Comparison of ENCODE assay signal across 13 cellular contexts in the genomic region with DNA sequence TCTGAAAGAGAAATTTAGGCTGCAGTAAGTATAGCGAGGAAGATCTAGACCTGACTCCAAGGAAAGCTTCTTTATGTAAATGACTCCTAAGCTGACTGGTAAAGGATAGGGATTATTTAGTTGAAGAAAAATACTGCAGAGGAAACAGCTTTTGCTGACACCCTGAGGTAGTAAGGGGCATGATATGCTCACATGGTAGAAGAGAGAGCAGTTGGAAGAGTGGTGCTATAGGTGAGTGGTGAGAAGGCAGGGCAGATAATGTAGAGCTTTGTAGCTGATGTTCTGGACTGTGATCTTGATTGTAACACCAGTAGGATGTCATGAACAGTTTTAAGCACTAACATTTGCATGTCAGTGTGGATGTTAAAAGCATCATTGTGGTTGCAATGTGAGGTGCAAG.
"Had no signal": no experiment of that assay in that cellular context is flagged by ENCODE, and none has a peak within 500 bp of the region (broad histone marks: within the 10 kb centered on the region; RNA-seq: fewer than 3 reads in every experiment).

No MANE protein-coding gene starts in this region.

- ATAC-seq: left lobe of liver; natural killer cell treated with Interleukin-12 subunit alpha and Interleukin-12 subunit beta and Interleukin-15 and Interleukin-18, amount 100 ng/mL, for 72 hours; right lobe of liver; stimulated activated naive B cell treated with anti-CD40 and anti-IgM and Interleukin-4, amounts not matched to agents 10 μg/mL and 1 μg/mL and 100 μg/mL, for 72 hours; upper lobe of right lung had no signal

- H3K27ac ChIP-seq: cardiac muscle cell, esophagus squamous epithelium, right lobe of liver, upper lobe of right lung had no signal

- H3K4me3 ChIP-seq: cardiac muscle cell, esophagus squamous epithelium, right lobe of liver, upper lobe of right lung had no signal

- H3K9me3 ChIP-seq: esophagus squamous epithelium, right lobe of liver, upper lobe of right lung had no signal

- FAIRE-seq: colon had no signal

- H3K4me1 ChIP-seq: esophagus squamous epithelium, right lobe of liver, upper lobe of right lung had no signal

- H3K36me3 ChIP-seq: cardiac muscle cell, esophagus squamous epithelium, right lobe of liver, upper lobe of right lung had no signal

- H3K27me3 ChIP-seq: cardiac muscle cell, esophagus squamous epithelium, right lobe of liver, upper lobe of right lung had no signal

- DNase-seq: activated CD4-positive, alpha-beta memory T cell treated with anti-CD3 and anti-CD28 coated beads, Interleukin-2, amount 10 ng/mL, durations not matched to agents 7 days and 5 days; activated CD8-positive, alpha-beta memory T cell treated with anti-CD3 and anti-CD28 coated beads, Interleukin-2, amount 50 U/mL, for 4 hours; activated naive CD4-positive, alpha-beta T cell treated with anti-CD3 and anti-CD28 coated beads for 36 hours; esophagus squamous epithelium; glutamatergic neuron; occipital lobe; right lobe of liver; stimulated activated naive B cell treated with anti-CD40 and anti-IgM and Interleukin-4, amounts not matched to agents 10 μg/mL and 1 μg/mL and 100 μg/mL, for 72 hours; upper lobe of right lung had no signal
